In the genomic region with DNA sequence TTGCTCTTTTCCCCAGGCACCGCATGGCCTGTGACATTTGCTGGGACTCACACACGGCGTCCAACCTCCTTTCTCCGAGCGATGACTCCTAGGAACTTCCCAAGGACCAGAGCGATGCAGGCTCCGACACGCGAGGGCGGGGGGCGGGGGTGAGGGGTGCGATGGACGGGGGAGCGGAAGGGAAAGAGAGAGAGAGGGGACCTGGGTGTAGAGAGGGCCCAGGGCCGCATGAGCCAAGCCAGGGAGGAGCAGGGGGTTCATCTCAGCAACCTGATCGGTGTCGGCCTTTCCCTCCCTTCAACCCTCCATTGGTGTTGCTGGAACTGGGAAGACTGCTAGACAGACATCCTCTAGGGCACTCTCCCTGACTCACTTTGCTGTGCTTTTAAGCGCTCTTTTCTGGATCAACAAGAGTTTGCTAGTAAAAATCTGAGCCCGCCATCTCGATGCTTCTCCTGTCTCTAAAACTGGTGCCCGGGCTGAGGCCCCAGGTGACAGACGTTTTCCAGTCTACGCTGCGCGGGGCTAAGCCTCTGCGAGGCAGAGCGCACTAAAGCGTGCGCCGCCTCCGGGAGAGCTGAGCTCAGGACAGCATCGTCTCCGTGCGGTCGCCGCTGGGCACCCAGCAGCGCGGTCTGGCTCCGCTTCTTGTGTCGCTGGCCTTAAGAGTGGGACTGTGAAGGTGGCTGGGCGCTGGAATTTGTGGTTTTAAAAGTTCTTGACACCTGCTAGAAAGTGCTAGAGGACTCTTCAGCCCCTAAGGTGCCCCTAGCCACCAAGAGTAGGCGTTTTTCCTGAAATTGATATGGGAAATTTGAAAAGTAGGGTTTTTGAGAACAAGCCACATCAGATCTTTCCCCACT, we compare ENCODE assay signal across 8 cellular contexts. TPM values are rescaled to one million over a fixed set of nuclear protein-coding genes. Genes with fewer than 3 reads are reported as not detected.
DNase-seq lines count a peak whose midpoint lies in the region; ATAC-seq and TF ChIP-seq lines count a peak whose summit lies in the region.

No MANE protein-coding gene starts in this region.

- H4K20me1 ChIP-seq in fibroblast of lung (ENCODE audit: control insufficient read depth, extremely low read depth, insufficient read depth, low read length) (no peaks in the 10 kb centered on the region), PC-3 (ENCODE audit: low read length) (no peaks in the 10 kb centered on the region)

- no peaks in the 10 kb centered on the region for H3K36me3 ChIP-seq in fibroblast of lung (ENCODE audit: control insufficient read depth, insufficient read depth, low read length)
- no peaks in the 10 kb centered on the region for H3K36me3 ChIP-seq in PC-3 (ENCODE audit: low read depth, low read length)

- H3K9me2 ChIP-seq in PC-3 (replicated peaks; ENCODE audit: low read length): no peaks in the 10 kb centered on the region

- H3K4me3 ChIP-seq in fibroblast of lung (replicated peaks in 1 of 4; ENCODE audit: control extremely low read depth in 1 of 4, insufficient read depth in 1 of 4, low read depth in 3 of 4, low read length in 4 of 4) (peak overlapping the region in 1 of 4 experiments; percentile 30), PC-3 (ENCODE audit: low read length) (no peak overlapping the region)

- H3K9me3 ChIP-seq in fibroblast of lung (ENCODE audit: control insufficient read depth, insufficient read depth, low read depth, low read length): no peaks in the 10 kb centered on the region
- H3K9me3 ChIP-seq in PC-3 (ENCODE audit: low read length): no peaks in the 10 kb centered on the region

- H3K27me3 ChIP-seq in fibroblast of lung (ENCODE audit: control insufficient read depth, insufficient read depth, low read length) (no peaks in the 10 kb centered on the region), PC-3 (ENCODE audit: low read length) (no peaks in the 10 kb centered on the region)

- H3K4me1 ChIP-seq in fibroblast of lung (ENCODE audit: control insufficient read depth, extremely low read depth, insufficient read depth, low read length): peaks cover 14% of the 10 kb centered on the region
- H3K4me1 ChIP-seq in PC-3 (ENCODE audit: insufficient read depth, low read length): peaks cover 8% of the 10 kb centered on the region

- intact Hi-C loops in posterior cingulate gyrus (cut with DNase I): no loop called here
- intact Hi-C loops in PC-3 (cut with micrococcal nuclease): no loop called here

- no TSS peak for BruUV-seq in PC-3 (replicated peaks; lab: Mats Ljungman, UMichigan)

- POLR2A ChIA-PET in PC-3 (lab: Charles Lee; ENCODE audit: unreplicated experiment): no interaction called here

- peak in 1 of 2 donors; percentile 24 for TF ChIP-seq CTCF in fibroblast of lung (conservative IDR thresholded peaks at IDR 0.05 in 1 of 2, IDR thresholded peaks at IDR 0.05 in 1 of 2; ENCODE audit: low read depth in 1 of 2, low read length in 2 of 2)
- no peak for TF ChIP-seq CTCF in PC-3 (conservative IDR thresholded peaks at IDR 0.05; ENCODE audit: low read depth, low read length)

- ATAC-seq in GM18498 (IDR thresholded peaks at IDR 0.05; ENCODE audit: unreplicated experiment): peak; percentile 53
- ATAC-seq in PC-3: no peak
- ATAC-seq in GM19351 (IDR thresholded peaks at IDR 0.05; ENCODE audit: unreplicated experiment): no peak

- H2AFZ ChIP-seq in fibroblast of lung (ENCODE audit: low read length) (no peak overlapping the region), PC-3 (ENCODE audit: low read length) (no peak overlapping the region)

- H3K9ac ChIP-seq in fibroblast of lung (ENCODE audit: insufficient read depth, low read length) (no peak overlapping the region), PC-3 (ENCODE audit: low read length) (no peak overlapping the region)

- peak; percentile 1 for DNase-seq in T-helper 9 cell
- peak in 1 of 2 donors; percentile 41 for DNase-seq in fibroblast of lung (ENCODE audit: low read depth in 2 of 2)
- peak in 8 of 10 donors; percentile 8 to 85 (median 28) for DNase-seq in posterior cingulate gyrus
- no peak for DNase-seq in HuH-7.5 (ENCODE audit: low spot score)
- DNase-seq in NCI-H1694 treated with DMSO at 0.1 percent for 48 hours (lab: John Stamatoyannopoulos, UW): no peak
- no peak for DNase-seq in PC-3

- no peak overlapping the region for H3K4me2 ChIP-seq in fibroblast of lung (ENCODE audit: extremely low read depth, insufficient read depth, low read length)
- no peak overlapping the region for H3K4me2 ChIP-seq in PC-3 (ENCODE audit: low read length)

- CTCF ChIA-PET in PC-3 (lab: Charles Lee): no interaction called here

- peak overlapping the region; percentile 10 for H3K27ac ChIP-seq in fibroblast of lung (ENCODE audit: insufficient read depth, low read length)
- H3K27ac ChIP-seq in PC-3 (ENCODE audit: low read length): no peak overlapping the region

- H3F3A ChIP-seq in PC-3 (ENCODE audit: low read length, unreplicated experiment): no peaks in the 10 kb centered on the region

- peaks cover 8% of the 10 kb centered on the region for H3K79me2 ChIP-seq in fibroblast of lung (ENCODE audit: control insufficient read depth, insufficient read depth, low read length)
- no peaks in the 10 kb centered on the region for H3K79me2 ChIP-seq in PC-3 (ENCODE audit: low read length)

RNA-seq across cellular contexts. Expression of a gene that starts 1.0 kb away (rescaled TPM):
- total RNA-seq in fibroblast of lung (9.2 and 18.7 TPM in 2 replicates), PC-3 (2014; rRNA removed) (not detected in 2 replicates)
- 4.6 and 20.6 TPM in 2 replicates for polyA plus RNA-seq in fibroblast of lung
- polyA plus RNA-seq in fibroblast of lung (2012): 3.7 and 15.2 TPM in 2 replicates
- 0.24 and 3.5 TPM in 2 replicates for polyA minus RNA-seq in fibroblast of lung (ENCODE audit: low replicate concordance)

RNA-seq across cellular contexts. Expression of a gene that starts 21.6 kb away (rescaled TPM):
- total RNA-seq in fibroblast of lung (55.8 and 56.8 TPM in 2 replicates), PC-3 (2014; rRNA removed) (38.2 and 44.7 TPM in 2 replicates)
- 34.7 and 41.1 TPM in 2 replicates for polyA plus RNA-seq in fibroblast of lung
- polyA plus RNA-seq in fibroblast of lung (2012): 14.8 and 18.2 TPM in 2 replicates
- 11.0 and 16.4 TPM in 2 replicates for polyA minus RNA-seq in fibroblast of lung (ENCODE audit: low replicate concordance)

Comparison
In these comparisons a context has a peak if more than half of its experiments do, and no peak if none do; other contexts are left out.
1. DNase-seq: peak in T-helper 9 cell (single experiment) and posterior cingulate gyrus (8 of 10); none in HuH-7.5 (single experiment), NCI-H1694 treated with DMSO at 0.1 percent for 48 hours (single experiment) and PC-3 (single experiment).
2. RNA of a gene that starts 1.0 kb away (total RNA-seq): 9.2 to 18.7 TPM in fibroblast of lung; not detected in PC-3; every median in the first group is over 10 times any median in the second.